20 cellular contexts compared by ENCODE assay signal in the genomic region with DNA sequence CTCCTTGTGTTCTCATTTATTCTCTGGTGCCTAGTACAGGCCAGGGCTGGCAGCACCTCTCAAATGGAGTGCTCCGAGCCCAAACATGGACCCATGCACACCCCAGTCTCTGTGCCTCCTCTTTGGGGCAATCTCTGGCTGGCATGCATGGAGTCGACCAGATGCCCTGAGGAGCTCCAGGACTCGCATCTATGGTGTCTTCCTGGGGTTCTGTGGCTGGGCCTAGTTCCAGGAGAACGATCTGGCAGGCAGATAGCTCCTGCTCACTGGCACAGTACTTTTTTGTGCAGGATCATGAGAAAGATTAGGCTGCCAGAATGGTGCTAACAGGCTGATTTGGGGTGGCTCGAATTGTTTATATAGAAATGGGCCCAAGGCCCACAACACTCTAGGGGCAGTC.
"Had no signal": no experiment of that assay in that cellular context is flagged by ENCODE, and none has a peak within 500 bp of the region (broad histone marks: within the 10 kb centered on the region; RNA-seq: fewer than 3 reads in every experiment).

No MANE protein-coding gene starts in this region.

- ATAC-seq: effector memory CD8-positive, alpha-beta T cell; gastrocnemius medialis; left lobe of liver; pancreas had no signal

- H3K9me3 Mint-ChIP-seq: dendritic cell treated with granulocyte-macrophage colony-stimulating factor and Interleukin-4, amounts not matched to agents 40 ng/mL and 50 ng/mL, for 4 days; effector memory CD8-positive, alpha-beta T cell; natural killer cell treated with Interleukin-12 subunit alpha and Interleukin-12 subunit beta and Interleukin-15 and Interleukin-18, amount 100 ng/mL, for 72 hours had no signal

- H3K36me3 ChIP-seq: esophagus muscularis mucosa, gastrocnemius medialis, heart right ventricle, neural progenitor cell, pancreas, suprapubic skin, tibial artery, upper lobe of right lung, vagina had no signal

- H3K4me1 ChIP-seq: gastrocnemius medialis, neural progenitor cell, pancreas, upper lobe of right lung had no signal

- DNase-seq: effector memory CD8-positive, alpha-beta T cell; gastrocnemius medialis; heart right ventricle; pancreas; right cardiac atrium; stimulated activated CD4-positive, alpha-beta T cell treated with anti-CD3 and anti-CD28 coated beads, Interleukin-2, amount 100 ng/mL, for 48 hours; stimulated activated naive CD4-positive, alpha-beta T cell treated with Interleukin-2 at 50 U/mL for 16 hours; tibial artery; upper lobe of right lung had no signal

- H3K4me1 Mint-ChIP-seq: mesothelial cell of epicardium had no signal

- H3K9me3 ChIP-seq: esophagus muscularis mucosa, gastrocnemius medialis, heart right ventricle, pancreas, suprapubic skin, upper lobe of right lung, vagina had no signal

- H3K27me3 ChIP-seq: esophagus muscularis mucosa, gastrocnemius medialis, neural progenitor cell, suprapubic skin, tibial artery, upper lobe of right lung, vagina had no signal

- H3K4me2 ChIP-seq: neural progenitor cell, smooth muscle cell had no signal

- H3K27ac Mint-ChIP-seq: dendritic cell treated with granulocyte-macrophage colony-stimulating factor and Interleukin-4, amounts not matched to agents 40 ng/mL and 50 ng/mL, for 4 days; effector memory CD8-positive, alpha-beta T cell; mesothelial cell of epicardium; natural killer cell treated with Interleukin-12 subunit alpha and Interleukin-12 subunit beta and Interleukin-15 and Interleukin-18, amount 100 ng/mL, for 72 hours; neural progenitor cell; progenitor cell of endocrine pancreas had no signal

- H3K27ac ChIP-seq: epithelial cell of prostate, gastrocnemius medialis, heart right ventricle, neural progenitor cell, pancreas, suprapubic skin, tibial artery, upper lobe of right lung, vagina had no signal

- H3K9ac ChIP-seq: neural progenitor cell had no signal

- H3K4me3 ChIP-seq: esophagus muscularis mucosa, gastrocnemius medialis, heart right ventricle, neural progenitor cell, pancreas, smooth muscle cell, suprapubic skin, tibial artery, upper lobe of right lung, vagina had no signal

- H3K36me3 Mint-ChIP-seq: mesothelial cell of epicardium; natural killer cell treated with Interleukin-12 subunit alpha and Interleukin-12 subunit beta and Interleukin-15 and Interleukin-18, amount 100 ng/mL, for 72 hours; neural progenitor cell had no signal

- H2AFZ ChIP-seq: neural progenitor cell had no signal

- FAIRE-seq: pancreas had no signal

- H3K4me3 Mint-ChIP-seq: dendritic cell treated with granulocyte-macrophage colony-stimulating factor and Interleukin-4, amounts not matched to agents 40 ng/mL and 50 ng/mL, for 4 days; effector memory CD8-positive, alpha-beta T cell; mesothelial cell of epicardium; natural killer cell treated with Interleukin-12 subunit alpha and Interleukin-12 subunit beta and Interleukin-15 and Interleukin-18, amount 100 ng/mL, for 72 hours; neural progenitor cell had no signal
